Comparison of ENCODE assay signal across 8 cellular contexts in the genomic region with DNA sequence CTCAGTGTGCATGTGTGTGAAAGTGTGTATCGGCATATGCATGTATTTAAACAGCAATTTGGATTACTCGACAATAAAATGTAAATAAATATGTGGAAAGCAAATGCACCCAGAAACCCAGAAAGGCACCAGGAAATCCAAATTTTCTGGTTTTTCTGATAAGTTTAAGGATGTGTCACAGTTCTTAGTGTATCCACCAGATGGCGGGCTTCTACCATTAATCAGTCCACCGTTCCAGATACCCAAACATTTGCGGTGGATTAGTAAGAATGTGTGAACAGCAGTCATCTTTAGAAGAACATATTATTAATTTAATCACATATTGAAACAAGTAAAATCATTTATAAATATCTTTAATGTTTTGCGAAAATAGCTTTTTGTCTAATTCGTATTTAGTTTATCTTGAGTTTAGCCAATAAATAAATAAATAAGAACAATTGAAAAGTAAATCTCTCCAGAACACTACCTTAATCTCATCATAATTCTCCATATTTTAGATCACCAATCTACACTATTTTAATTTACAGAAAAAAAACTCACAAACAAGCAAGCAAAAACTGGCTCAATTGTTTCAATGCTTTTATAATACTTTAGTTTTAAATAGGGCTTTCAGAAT.
DNase-seq lines count a peak whose midpoint lies in the region; ATAC-seq and TF ChIP-seq lines count a peak whose summit lies in the region.

No MANE protein-coding gene starts in this region.

- H2BK12ac ChIP-seq in neuronal stem cell (ENCODE audit: low read length): no peak overlapping the region

- H3K9ac ChIP-seq in OCI-LY3 (ENCODE audit: low read length) (no peak overlapping the region), neuronal stem cell (ENCODE audit: low read depth, low read length, poor library complexity) (no peak overlapping the region)

- no peak for TF ChIP-seq EP300 in transverse colon (IDR thresholded peaks at IDR 0.05; ENCODE audit: low read depth)

- H3K4me1 ChIP-seq in OCI-LY3 (ENCODE audit: low read length): no peaks in the 10 kb centered on the region
- H3K4me1 ChIP-seq in esophagus squamous epithelium: no peaks in the 10 kb centered on the region
- peaks cover 0 to 3% of the 10 kb centered on the region in 2 donors for H3K4me1 ChIP-seq in neuronal stem cell (ENCODE audit: control insufficient read depth in 2 of 2, insufficient read depth in 1 of 2, low read depth in 1 of 2, low read length in 2 of 2)
- H3K4me1 ChIP-seq in transverse colon: no peaks in the 10 kb centered on the region

- H3K27ac ChIP-seq in OCI-LY3 (ENCODE audit: low read length): no peak overlapping the region
- no peak overlapping the region for H3K27ac ChIP-seq in esophagus squamous epithelium
- no peak overlapping the region for H3K27ac ChIP-seq in neuronal stem cell (replicated peaks; ENCODE audit: low read length)
- no peak overlapping the region for H3K27ac ChIP-seq in transverse colon

- no peak overlapping the region for H3K18ac ChIP-seq in neuronal stem cell (ENCODE audit: low read length)

- TF ChIP-seq CTCF in OCI-LY3 (IDR thresholded peaks at IDR 0.05; ENCODE audit: low read depth, low read length) (peak; percentile 97), esophagus squamous epithelium (IDR thresholded peaks at IDR 0.05) (peak in 5 of 6 experiments; percentile 73 to 89 (median 79)), transverse colon (IDR thresholded peaks at IDR 0.05) (peak; percentile 71 to 84 (median 74))

- TF ChIP-seq POLR2A in esophagus squamous epithelium (IDR thresholded peaks at IDR 0.05) (no peak), transverse colon (IDR thresholded peaks at IDR 0.05) (no peak)

- H2BK5ac ChIP-seq in neuronal stem cell (ENCODE audit: low read length): no peak overlapping the region

- H3K9me3 ChIP-seq in OCI-LY3 (ENCODE audit: insufficient read depth, low read length) (no peaks in the 10 kb centered on the region), esophagus squamous epithelium (no peaks in the 10 kb centered on the region), neuronal stem cell (replicated peaks in 1 of 2; ENCODE audit: control insufficient read depth in 2 of 2, insufficient read depth in 1 of 2, low read depth in 1 of 2, low read length in 2 of 2) (no peaks in the 10 kb centered on the region), transverse colon (no peaks in the 10 kb centered on the region)

- no peaks in the 10 kb centered on the region for H3K79me1 ChIP-seq in neuronal stem cell (ENCODE audit: low read depth, low read length)

- H2BK120ac ChIP-seq in neuronal stem cell (ENCODE audit: low read depth, low read length): no peak overlapping the region

- no peaks in the 10 kb centered on the region for H3K79me2 ChIP-seq in OCI-LY3 (ENCODE audit: low read length)

- H3K23ac ChIP-seq in neuronal stem cell (ENCODE audit: low read depth, low read length, poor library complexity): no peak overlapping the region

- H2AFZ ChIP-seq in OCI-LY3 (ENCODE audit: low read depth, low read length) (peak overlapping the region; percentile 18; the same call in 1 of the 2 replicates), neuronal stem cell (ENCODE audit: low read length) (no peak overlapping the region)

- H3K36me3 ChIP-seq in OCI-LY3 (replicated peaks; ENCODE audit: low read depth, low read length): no peaks in the 10 kb centered on the region
- H3K36me3 ChIP-seq in esophagus squamous epithelium: no peaks in the 10 kb centered on the region
- H3K36me3 ChIP-seq in neuronal stem cell (replicated peaks in 1 of 2; ENCODE audit: control insufficient read depth in 2 of 2, insufficient read depth in 2 of 2, low read length in 2 of 2): no peaks in the 10 kb centered on the region
- no peaks in the 10 kb centered on the region for H3K36me3 ChIP-seq in transverse colon

- H2AK5ac ChIP-seq in neuronal stem cell (ENCODE audit: low read depth, low read length): no peak overlapping the region

- H3K4me3 ChIP-seq in OCI-LY3 (ENCODE audit: low read length): no peak overlapping the region
- H3K4me3 ChIP-seq in esophagus squamous epithelium: no peak overlapping the region
- H3K4me3 ChIP-seq in neuronal stem cell (ENCODE audit: low read length in 2 of 2): no peak overlapping the region
- H3K4me3 ChIP-seq in transverse colon: no peak overlapping the region

- H3K4ac ChIP-seq in neuronal stem cell (ENCODE audit: low read length): no peak overlapping the region

- H3K4me2 ChIP-seq in OCI-LY3 (ENCODE audit: low read length) (no peak overlapping the region), neuronal stem cell (ENCODE audit: insufficient read depth, low read length, poor library complexity, severe bottlenecking) (no peak overlapping the region)

- ATAC-seq in GM19438 (IDR thresholded peaks at IDR 0.05; ENCODE audit: low read depth, unreplicated experiment): peak; percentile 88
- peak; percentile 86 for ATAC-seq in HG03565 (IDR thresholded peaks at IDR 0.05; ENCODE audit: unreplicated experiment)

- H2BK15ac ChIP-seq in neuronal stem cell (ENCODE audit: low read length): no peak overlapping the region

- in situ Hi-C loops in transverse colon (cut with MboI; ENCODE audit: low pct_ligation_motif_present in 1 of 4, low pct_unique_long_range_greater_than_20kb in 1 of 4, low sequenced_read_pairs in 3 of 4): loop anchor here in 3 of 4 donors (10.0 to 25.0 kb wide), 3 partner anchors 1437 to 1447 kb away; no protein-coding TSS in a partner anchor

- intact Hi-C loops in esophagus squamous epithelium (cut with DNase I) (loop anchor here (10.0 kb wide), 1 partner anchor 1447 kb away; no protein-coding TSS in a partner anchor), transverse colon (cut with DNase I; ENCODE audit: low total_unique reads) (loop anchor here (10.0 kb wide), 1 partner anchor 1447 kb away; no protein-coding TSS in a partner anchor)

- WGBS in esophagus squamous epithelium, 2 donors: 3 to 4% methylated on average over 7 of the region's 7 CpGs
- no CpG with 5 or more reads among the region's 7 CpGs for WGBS in neuronal stem cell (ENCODE audit: extremely low coverage in 2 of 2, insufficient read length in 2 of 2, insufficient replicate concordance in 1 of 2), 2 donors
- 5 to 7% methylated on average over 7 of the region's 7 CpGs for WGBS in transverse colon (ENCODE audit: low coverage in 1 of 2), 2 donors

- no peak overlapping the region for H4K8ac ChIP-seq in neuronal stem cell (ENCODE audit: low read depth, low read length)

- H4K91ac ChIP-seq in neuronal stem cell (ENCODE audit: low read depth, low read length, poor library complexity): no peak overlapping the region

- H3K27me3 ChIP-seq in OCI-LY3 (ENCODE audit: low read depth, low read length) (no peaks in the 10 kb centered on the region), esophagus squamous epithelium (peaks cover 0 to 5% (median 0%) of the 10 kb centered on the region in 4 donors), neuronal stem cell (ENCODE audit: control insufficient read depth in 3 of 3, insufficient read depth in 3 of 3, low read depth in 1 of 3, low read length in 3 of 3) (no peaks in the 10 kb centered on the region), transverse colon (no peaks in the 10 kb centered on the region)

- H3K14ac ChIP-seq in neuronal stem cell (ENCODE audit: low read length): no peak overlapping the region

- no peaks in the 10 kb centered on the region for H4K20me1 ChIP-seq in OCI-LY3 (ENCODE audit: insufficient read depth, low read length)

- DNase-seq in COLO829 (ENCODE audit: low spot score): peak; percentile 8
- DNase-seq in activated T-cell treated with anti-CD3 and anti-CD28 coated beads for 48 hours (ENCODE audit: low read depth): peak; percentile 9
- DNase-seq in esophagus squamous epithelium (lab: John Stamatoyannopoulos, UW): no peak
- DNase-seq in neuronal stem cell (ENCODE audit: low spot score): peak; percentile 59
- peak; percentile 29 for DNase-seq in transverse colon
